ENCODE assay signal across 14 cellular contexts in genomic region chr3:172155880-172156279, GRCh38.
DNase-seq lines count a peak whose midpoint lies in the region; ATAC-seq and TF ChIP-seq lines count a peak whose summit lies in the region.
"Had no signal": no experiment of that assay in that cellular context is flagged by ENCODE, and none has a peak within 500 bp of the region (broad histone marks: within the 10 kb centered on the region; RNA-seq: fewer than 3 reads in every experiment).

No MANE protein-coding gene starts in this region.

- DNase-seq in HFFc6, result no peak
- no peak for DNase-seq in body of pancreas
- no peak for DNase-seq in right lobe of liver
- DNase-seq in stimulated activated effector memory CD8-positive, alpha-beta T cell treated with anti-CD3 and anti-CD28 coated beads, Interleukin-12 subunit alpha, Interleukin-12 subunit beta, amount 100 ng/mL, for 72 hours (ENCODE audit: low spot score in 2 of 2), result no peak
- DNase-seq in NCI-H1436 treated with DMSO at 0.1 percent for 48 hours (lab: John Stamatoyannopoulos, UW), result no peak
- no peak for DNase-seq in NCI-H1105 treated with DMSO at 0.1 percent for 48 hours (lab: John Stamatoyannopoulos, UW)
- DNase-seq: activated CD4-positive, alpha-beta T cell treated with anti-CD3 and anti-CD28 coated beads, Interleukin-2, amount 50 U/mL, for 1 hour; stimulated activated CD4-positive, alpha-beta T cell treated with anti-CD3 and anti-CD28 coated beads, Interleukin-4, amount 100 ng/mL, for 4 hours; stimulated activated naive CD4-positive, alpha-beta T cell treated with Interleukin-2 at 50 U/mL for 16 hours had no signal

- ATAC-seq in body of pancreas, result no peak
- ATAC-seq in right lobe of liver, result no peak
- ATAC-seq in stimulated activated effector memory CD8-positive, alpha-beta T cell treated with anti-CD3 and anti-CD28 coated beads, Interleukin-12 subunit alpha, Interleukin-12 subunit beta, amount 100 ng/mL, for 72 hours, result no peak
- ATAC-seq in GM21619 (IDR thresholded peaks at IDR 0.05; ENCODE audit: unreplicated experiment), result no peak
- ATAC-seq in HG03342 (IDR thresholded peaks at IDR 0.05; ENCODE audit: unreplicated experiment), result no peak

- peaks cover 24% of the 10 kb centered on the region; the same call in 1 of the 2 replicates for H3K36me3 Mint-ChIP-seq in HFFc6 (ENCODE audit: low read depth)
- peaks cover 6% of the 10 kb centered on the region for H3K36me3 Mint-ChIP-seq in stimulated activated effector memory CD8-positive, alpha-beta T cell treated with anti-CD3 and anti-CD28 coated beads, Interleukin-12 subunit alpha, Interleukin-12 subunit beta, amount 100 ng/mL, for 72 hours

- no peaks in the 10 kb centered on the region for H3K9me3 Mint-ChIP-seq in HFFc6
- H3K9me3 Mint-ChIP-seq in stimulated activated effector memory CD8-positive, alpha-beta T cell treated with anti-CD3 and anti-CD28 coated beads, Interleukin-12 subunit alpha, Interleukin-12 subunit beta, amount 100 ng/mL, for 72 hours, result no peaks in the 10 kb centered on the region
- H3K9me3 Mint-ChIP-seq: T-helper 1 cell treated with Interleukin-12 subunit alpha and Interleukin-12 subunit beta and Interleukin-4 antibody, amounts not matched to agents 30 μg/mL and 1 μg/mL, for 36 hours had no signal

- 61 to 67% methylated on average over 3 of the region's 3 CpGs for WGBS in body of pancreas, 2 donors
- WGBS in right lobe of liver (ENCODE audit: insufficient coverage, low coverage, low lambda C conversion rate, missing lambda C conversion rate), result 82% methylated on average over 3 of the region's 3 CpGs

- TF ChIP-seq POLR2A in body of pancreas (IDR thresholded peaks at IDR 0.05) (no peak), right lobe of liver (IDR thresholded peaks at IDR 0.05) (no peak)

- H3K27ac ChIP-seq in body of pancreas, result peak overlapping the region in 3 of 4 donors; percentile 32 to 96 (median 89)
- H3K27ac ChIP-seq in right lobe of liver, result peak overlapping the region in 2 of 3 donors; percentile 73 to 75
- H3K27ac ChIP-seq: HL-60 had no signal

- peak overlapping the region; percentile 99 for H3K27ac Mint-ChIP-seq in HFFc6
- H3K27ac Mint-ChIP-seq in stimulated activated effector memory CD8-positive, alpha-beta T cell treated with anti-CD3 and anti-CD28 coated beads, Interleukin-12 subunit alpha, Interleukin-12 subunit beta, amount 100 ng/mL, for 72 hours, result peak overlapping the region; percentile 51
- H3K27ac Mint-ChIP-seq: T-helper 1 cell treated with Interleukin-12 subunit alpha and Interleukin-12 subunit beta and Interleukin-4 antibody, amounts not matched to agents 30 μg/mL and 1 μg/mL, for 36 hours had no signal

- intact Hi-C loops in body of pancreas (cut with DNase I) (no loop called here), right lobe of liver (cut with DNase I) (no loop called here)

- H3K27me3 Mint-ChIP-seq in HFFc6 (ENCODE audit: insufficient read depth), result peaks cover 9% of the 10 kb centered on the region

- H3K27me3 ChIP-seq in body of pancreas (no peaks in the 10 kb centered on the region), right lobe of liver (no peaks in the 10 kb centered on the region)

- H3K4me3 Mint-ChIP-seq in HFFc6, result no peak overlapping the region
- no peak overlapping the region for H3K4me3 Mint-ChIP-seq in stimulated activated effector memory CD8-positive, alpha-beta T cell treated with anti-CD3 and anti-CD28 coated beads, Interleukin-12 subunit alpha, Interleukin-12 subunit beta, amount 100 ng/mL, for 72 hours
- H3K4me3 Mint-ChIP-seq: T-helper 1 cell treated with Interleukin-12 subunit alpha and Interleukin-12 subunit beta and Interleukin-4 antibody, amounts not matched to agents 30 μg/mL and 1 μg/mL, for 36 hours had no signal

- H3K36me3 ChIP-seq in body of pancreas (replicated peaks in 1 of 2; ENCODE audit: insufficient read depth in 1 of 2, low read depth in 2 of 2), result no peaks in the 10 kb centered on the region
- no peaks in the 10 kb centered on the region for H3K36me3 ChIP-seq in right lobe of liver

- peaks cover 96% of the 10 kb centered on the region for H3K4me1 Mint-ChIP-seq in HFFc6 (ENCODE audit: low read depth)
- peaks cover 50% of the 10 kb centered on the region for H3K4me1 Mint-ChIP-seq in stimulated activated effector memory CD8-positive, alpha-beta T cell treated with anti-CD3 and anti-CD28 coated beads, Interleukin-12 subunit alpha, Interleukin-12 subunit beta, amount 100 ng/mL, for 72 hours

- no peaks in the 10 kb centered on the region for H3K9me3 ChIP-seq in body of pancreas
- H3K9me3 ChIP-seq in right lobe of liver, result no peaks in the 10 kb centered on the region

- no peak overlapping the region for H3K4me3 ChIP-seq in body of pancreas
- no peak overlapping the region for H3K4me3 ChIP-seq in right lobe of liver
- H3K4me3 ChIP-seq: GM12878 had no signal

- TF ChIP-seq CTCF in HFFc6 (IDR thresholded peaks at IDR 0.05) (no peak), body of pancreas (IDR thresholded peaks at IDR 0.05) (no peak), right lobe of liver (IDR thresholded peaks at IDR 0.05) (no peak)

- H3K4me1 ChIP-seq in body of pancreas (peaks cover 74% of the 10 kb centered on the region), right lobe of liver (peaks cover 0 to 70% (median 30%) of the 10 kb centered on the region in 4 donors)
